ENCODE assay signal across 8 cellular contexts in genomic region chr7:101217388-101218235, GRCh38. TPM values are rescaled to one million over a fixed set of nuclear protein-coding genes. Genes with fewer than 3 reads are reported as not detected.
A peak's percentile ranks its signal among the peaks of the same experiment; 100 is the strongest.
DNase-seq lines count a peak whose midpoint lies in the region; ATAC-seq, FAIRE-seq and TF ChIP-seq lines count a peak whose summit lies in the region.

PLOD3 (minus strand) TSS chr7:101217581; CDS start chr7:101217274, 307 bp downstream.
ZNHIT1 (plus strand) TSS chr7:101218165; CDS start chr7:101218196, 31 bp downstream.

- ATAC-seq in HG03025 (IDR thresholded peaks at IDR 0.05; ENCODE audit: low FRiP score, unreplicated experiment) = peak; percentile 69
- no peak for ATAC-seq in GM18858 (IDR thresholded peaks at IDR 0.05; ENCODE audit: unreplicated experiment)

- no peaks in the 10 kb centered on the region for H4K20me1 ChIP-seq in hepatocyte (ENCODE audit: insufficient read depth, poor library complexity, severe bottlenecking)

- H3K27ac ChIP-seq in hepatocyte = peak within 1 kb of the TSS; percentile 92

- no peaks in the 10 kb centered on the region for H3K9me2 ChIP-seq in hepatocyte (replicated peaks; ENCODE audit: insufficient read depth)

- H3K4me1 ChIP-seq in hepatocyte (ENCODE audit: insufficient read depth) = peaks cover 21% of the 10 kb centered on the region

- H3K36me3 ChIP-seq in hepatocyte (replicated peaks; ENCODE audit: insufficient read depth, low read depth) = no peaks in the 10 kb centered on the region

- no peaks in the 10 kb centered on the region for H3K9me3 ChIP-seq in hepatocyte (ENCODE audit: low read depth)

- peak within 1 kb of the TSS; percentile 47 for H3K4me3 ChIP-seq in hepatocyte

- WGBS in hepatocyte (ENCODE audit: low lambda C conversion rate, missing lambda C conversion rate) = 4% methylated on average over 49 of the region's 57 CpGs

- TF ChIP-seq CTCF in hepatocyte (IDR thresholded peaks at IDR 0.05; ENCODE audit: poor library complexity) = no peak

- peak within 1 kb of the TSS; percentile 63 for H2AFZ ChIP-seq in hepatocyte

- peak; percentile 98 for DNase-seq in GM18507 (ENCODE audit: extremely low spot score, insufficient read length, low read depth)
- peak; percentile 99 for DNase-seq in NCI-H2081 (lab: John Stamatoyannopoulos, UW)
- peak; percentile 84 for DNase-seq in T1000 (lab: John Stamatoyannopoulos, UW)
- DNase-seq in astrocyte of the hippocampus (ENCODE audit: low read depth, low spot score) = peak; percentile 99
- DNase-seq in hepatocyte (ENCODE audit: low spot score) = peak; percentile 100
- DNase-seq in renal cortical epithelial cell (ENCODE audit: low read depth) = peak; percentile 97

- peak; percentile 97 for FAIRE-seq in GM18507 (lab: Jason Lieb, UNC)

- peaks cover 55% of the 10 kb centered on the region for H3K79me2 ChIP-seq in hepatocyte

- no peaks in the 10 kb centered on the region for H3K27me3 ChIP-seq in hepatocyte

- peak within 1 kb of the TSS; percentile 95 for H3K4me2 ChIP-seq in hepatocyte

RNA-seq across cellular contexts. Expression of gene PLOD3, which starts in this region (rescaled TPM):
- total RNA-seq in hepatocyte (29.5 and 37.6 TPM in 2 replicates), renal cortical epithelial cell (31.3 and 55.8 TPM in 2 replicates)
- 127 and 129 TPM in 2 replicates for polyA plus RNA-seq in hepatocyte

RNA-seq across cellular contexts. Expression of gene ZNHIT1, which starts in this region (rescaled TPM):
- total RNA-seq in hepatocyte (105 and 110 TPM in 2 replicates), renal cortical epithelial cell (51.5 and 160 TPM in 2 replicates)
- polyA plus RNA-seq in hepatocyte = 117 and 145 TPM in 2 replicates
